1 cellular context compared by ENCODE assay signal in the genomic region with DNA sequence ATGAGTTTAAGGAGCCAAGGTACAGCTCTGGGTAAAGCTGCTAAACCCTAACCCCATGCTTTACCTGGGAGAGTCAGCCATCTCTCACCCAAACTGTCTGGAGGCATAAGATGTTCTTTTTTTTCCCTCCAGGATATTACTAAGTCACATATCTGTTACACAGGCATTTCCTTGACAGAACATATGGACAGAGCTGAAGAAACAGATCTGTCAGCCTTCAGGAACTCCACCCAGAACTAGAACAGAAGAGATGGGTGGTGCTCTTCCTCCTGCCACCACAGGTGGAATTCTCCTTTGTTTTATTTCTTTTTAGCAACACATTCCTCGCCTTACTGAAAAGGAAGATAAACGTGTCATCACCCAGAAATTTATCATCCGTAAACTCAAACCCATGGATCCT.
TF ChIP-seq lines count a peak whose summit lies in the region.

No MANE protein-coding gene starts in this region.

TF ChIP-seq in GM23338, 12 proteins besides CTCF, POLR2A, EP300 and RAD21:
- TF ChIP-seq ZNF114 (CRISPR knock-in tag; IDR thresholded peaks at IDR 0.05) (no peak), NANOG (IDR thresholded peaks at IDR 0.05; ENCODE audit: borderline replicate concordance) (no peak), STAT1 (IDR thresholded peaks at IDR 0.05; ENCODE audit: unreplicated experiment) (no peak), ETS1 (IDR thresholded peaks at IDR 0.05) (no peak), ZNF462 (CRISPR knock-in tag; IDR thresholded peaks at IDR 0.05) (no peak), ZNF331 (CRISPR knock-in tag; IDR thresholded peaks at IDR 0.05; ENCODE audit: low read depth) (no peak), POLR2AphosphoS5 (IDR thresholded peaks at IDR 0.05; ENCODE audit: low read depth) (no peak), JUNB (IDR thresholded peaks at IDR 0.05; ENCODE audit: unreplicated experiment) (no peak), CREB1 (CRISPR knock-in tag; IDR thresholded peaks at IDR 0.05; ENCODE audit: low read depth) (no peak), EZH2phosphoT487 (IDR thresholded peaks at IDR 0.05; ENCODE audit: unreplicated experiment) (no peak), EZH2 (IDR thresholded peaks at IDR 0.05; ENCODE audit: low read depth, unreplicated experiment) (no peak)
- TF ChIP-seq, protein P1, sequence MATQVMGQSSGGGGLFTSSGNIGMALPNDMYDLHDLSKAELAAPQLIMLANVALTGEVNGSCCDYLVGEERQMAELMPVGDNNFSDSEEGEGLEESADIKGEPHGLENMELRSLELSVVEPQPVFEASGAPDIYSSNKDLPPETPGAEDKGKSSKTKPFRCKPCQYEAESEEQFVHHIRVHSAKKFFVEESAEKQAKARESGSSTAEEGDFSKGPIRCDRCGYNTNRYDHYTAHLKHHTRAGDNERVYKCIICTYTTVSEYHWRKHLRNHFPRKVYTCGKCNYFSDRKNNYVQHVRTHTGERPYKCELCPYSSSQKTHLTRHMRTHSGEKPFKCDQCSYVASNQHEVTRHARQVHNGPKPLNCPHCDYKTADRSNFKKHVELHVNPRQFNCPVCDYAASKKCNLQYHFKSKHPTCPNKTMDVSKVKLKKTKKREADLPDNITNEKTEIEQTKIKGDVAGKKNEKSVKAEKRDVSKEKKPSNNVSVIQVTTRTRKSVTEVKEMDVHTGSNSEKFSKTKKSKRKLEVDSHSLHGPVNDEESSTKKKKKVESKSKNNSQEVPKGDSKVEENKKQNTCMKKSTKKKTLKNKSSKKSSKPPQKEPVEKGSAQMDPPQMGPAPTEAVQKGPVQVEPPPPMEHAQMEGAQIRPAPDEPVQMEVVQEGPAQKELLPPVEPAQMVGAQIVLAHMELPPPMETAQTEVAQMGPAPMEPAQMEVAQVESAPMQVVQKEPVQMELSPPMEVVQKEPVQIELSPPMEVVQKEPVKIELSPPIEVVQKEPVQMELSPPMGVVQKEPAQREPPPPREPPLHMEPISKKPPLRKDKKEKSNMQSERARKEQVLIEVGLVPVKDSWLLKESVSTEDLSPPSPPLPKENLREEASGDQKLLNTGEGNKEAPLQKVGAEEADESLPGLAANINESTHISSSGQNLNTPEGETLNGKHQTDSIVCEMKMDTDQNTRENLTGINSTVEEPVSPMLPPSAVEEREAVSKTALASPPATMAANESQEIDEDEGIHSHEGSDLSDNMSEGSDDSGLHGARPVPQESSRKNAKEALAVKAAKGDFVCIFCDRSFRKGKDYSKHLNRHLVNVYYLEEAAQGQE (IDR thresholded peaks at IDR 0.05; ENCODE audit: unreplicated experiment), result no peak
